In the genomic region with DNA sequence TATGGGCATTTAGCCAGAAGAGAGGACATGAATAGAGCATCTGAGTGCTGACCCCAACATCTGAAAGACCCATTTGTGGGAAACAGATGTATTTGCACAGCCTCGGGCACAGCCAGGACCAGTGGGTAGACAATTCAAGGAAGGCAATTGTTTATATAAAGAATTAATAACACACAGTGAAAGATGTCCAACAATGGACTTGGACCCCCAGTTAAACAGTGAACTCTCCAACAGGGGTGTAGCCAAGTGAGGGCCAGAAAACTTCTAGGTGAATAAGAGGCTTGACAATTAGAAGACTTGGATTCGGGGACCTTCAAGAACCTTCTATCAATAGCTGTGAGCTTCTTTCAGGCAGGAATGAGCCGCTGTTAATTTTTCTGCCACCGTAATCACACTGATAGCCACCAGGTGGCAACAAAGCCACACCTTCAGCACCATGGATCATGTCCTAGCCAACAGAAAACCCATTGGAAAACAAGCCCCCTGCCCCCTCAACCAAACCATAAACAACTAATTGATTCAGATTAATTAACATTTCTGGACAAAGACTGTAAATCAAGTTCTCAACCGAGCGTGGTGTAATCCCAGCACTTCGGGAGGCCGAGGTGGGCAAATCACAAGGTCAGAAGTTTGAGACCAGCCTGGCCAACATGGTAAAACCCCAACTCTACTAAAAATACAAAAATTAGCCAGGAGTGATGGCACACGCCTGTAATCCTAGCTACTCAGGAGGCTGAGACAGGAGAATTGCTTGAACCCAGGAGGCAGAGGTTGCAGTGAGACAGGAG, we compare ENCODE assay signal across 1 cellular context.
TF ChIP-seq lines count a peak whose summit lies in the region.

No MANE protein-coding gene starts in this region.

TF ChIP-seq in HepG2, 621 proteins besides CTCF, POLR2A, EP300 and RAD21 (continued from another document and continues in another):
- TF ChIP-seq, protein P1, sequence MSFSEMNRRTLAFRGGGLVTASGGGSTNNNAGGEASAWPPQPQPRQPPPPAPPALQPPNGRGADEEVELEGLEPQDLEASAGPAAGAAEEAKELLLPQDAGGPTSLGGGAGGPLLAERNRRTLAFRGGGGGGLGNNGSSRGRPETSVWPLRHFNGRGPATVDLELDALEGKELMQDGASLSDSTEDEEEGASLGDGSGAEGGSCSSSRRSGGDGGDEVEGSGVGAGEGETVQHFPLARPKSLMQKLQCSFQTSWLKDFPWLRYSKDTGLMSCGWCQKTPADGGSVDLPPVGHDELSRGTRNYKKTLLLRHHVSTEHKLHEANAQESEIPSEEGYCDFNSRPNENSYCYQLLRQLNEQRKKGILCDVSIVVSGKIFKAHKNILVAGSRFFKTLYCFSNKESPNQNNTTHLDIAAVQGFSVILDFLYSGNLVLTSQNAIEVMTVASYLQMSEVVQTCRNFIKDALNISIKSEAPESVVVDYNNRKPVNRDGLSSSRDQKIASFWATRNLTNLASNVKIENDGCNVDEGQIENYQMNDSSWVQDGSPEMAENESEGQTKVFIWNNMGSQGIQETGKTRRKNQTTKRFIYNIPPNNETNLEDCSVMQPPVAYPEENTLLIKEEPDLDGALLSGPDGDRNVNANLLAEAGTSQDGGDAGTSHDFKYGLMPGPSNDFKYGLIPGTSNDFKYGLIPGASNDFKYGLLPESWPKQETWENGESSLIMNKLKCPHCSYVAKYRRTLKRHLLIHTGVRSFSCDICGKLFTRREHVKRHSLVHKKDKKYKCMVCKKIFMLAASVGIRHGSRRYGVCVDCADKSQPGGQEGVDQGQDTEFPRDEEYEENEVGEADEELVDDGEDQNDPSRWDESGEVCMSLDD (CRISPR knock-in tag; IDR thresholded peaks at IDR 0.05; ENCODE audit: borderline replicate concordance) = no peak
- TF ChIP-seq, protein P2, sequence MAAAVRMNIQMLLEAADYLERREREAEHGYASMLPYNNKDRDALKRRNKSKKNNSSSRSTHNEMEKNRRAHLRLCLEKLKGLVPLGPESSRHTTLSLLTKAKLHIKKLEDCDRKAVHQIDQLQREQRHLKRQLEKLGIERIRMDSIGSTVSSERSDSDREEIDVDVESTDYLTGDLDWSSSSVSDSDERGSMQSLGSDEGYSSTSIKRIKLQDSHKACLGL (CRISPR knock-in tag; IDR thresholded peaks at IDR 0.05) = no peak
- no peak for TF ChIP-seq SIX4 (CRISPR knock-in tag; IDR thresholded peaks at IDR 0.05)
- TF ChIP-seq ZNF747 (CRISPR knock-in tag; IDR thresholded peaks at IDR 0.05; ENCODE audit: borderline replicate concordance) = no peak
- no peak for TF ChIP-seq MNT (IDR thresholded peaks at IDR 0.05)
- TF ChIP-seq, protein P3, sequence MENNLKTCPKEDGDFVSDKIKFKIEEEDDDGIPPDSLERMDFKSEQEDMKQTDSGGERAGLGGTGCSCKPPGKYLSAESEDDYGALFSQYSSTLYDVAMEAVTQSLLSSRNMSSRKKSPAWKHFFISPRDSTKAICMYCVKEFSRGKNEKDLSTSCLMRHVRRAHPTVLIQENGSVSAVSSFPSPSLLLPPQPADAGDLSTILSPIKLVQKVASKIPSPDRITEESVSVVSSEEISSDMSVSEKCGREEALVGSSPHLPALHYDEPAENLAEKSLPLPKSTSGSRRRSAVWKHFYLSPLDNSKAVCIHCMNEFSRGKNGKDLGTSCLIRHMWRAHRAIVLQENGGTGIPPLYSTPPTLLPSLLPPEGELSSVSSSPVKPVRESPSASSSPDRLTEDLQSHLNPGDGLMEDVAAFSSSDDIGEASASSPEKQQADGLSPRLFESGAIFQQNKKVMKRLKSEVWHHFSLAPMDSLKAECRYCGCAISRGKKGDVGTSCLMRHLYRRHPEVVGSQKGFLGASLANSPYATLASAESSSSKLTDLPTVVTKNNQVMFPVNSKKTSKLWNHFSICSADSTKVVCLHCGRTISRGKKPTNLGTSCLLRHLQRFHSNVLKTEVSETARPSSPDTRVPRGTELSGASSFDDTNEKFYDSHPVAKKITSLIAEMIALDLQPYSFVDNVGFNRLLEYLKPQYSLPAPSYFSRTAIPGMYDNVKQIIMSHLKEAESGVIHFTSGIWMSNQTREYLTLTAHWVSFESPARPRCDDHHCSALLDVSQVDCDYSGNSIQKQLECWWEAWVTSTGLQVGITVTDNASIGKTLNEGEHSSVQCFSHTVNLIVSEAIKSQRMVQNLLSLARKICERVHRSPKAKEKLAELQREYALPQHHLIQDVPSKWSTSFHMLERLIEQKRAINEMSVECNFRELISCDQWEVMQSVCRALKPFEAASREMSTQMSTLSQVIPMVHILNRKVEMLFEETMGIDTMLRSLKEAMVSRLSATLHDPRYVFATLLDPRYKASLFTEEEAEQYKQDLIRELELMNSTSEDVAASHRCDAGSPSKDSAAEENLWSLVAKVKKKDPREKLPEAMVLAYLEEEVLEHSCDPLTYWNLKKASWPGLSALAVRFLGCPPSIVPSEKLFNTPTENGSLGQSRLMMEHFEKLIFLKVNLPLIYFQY (CRISPR knock-in tag; IDR thresholded peaks at IDR 0.05; ENCODE audit: borderline replicate concordance) = peak; percentile 57; the same call in 1 of the 2 replicates
- TF ChIP-seq ZNF263 (CRISPR knock-in tag; IDR thresholded peaks at IDR 0.05) = no peak
- no peak for TF ChIP-seq ZNF616 (CRISPR knock-in tag; IDR thresholded peaks at IDR 0.05; ENCODE audit: low read depth)
- TF ChIP-seq, protein P4, sequence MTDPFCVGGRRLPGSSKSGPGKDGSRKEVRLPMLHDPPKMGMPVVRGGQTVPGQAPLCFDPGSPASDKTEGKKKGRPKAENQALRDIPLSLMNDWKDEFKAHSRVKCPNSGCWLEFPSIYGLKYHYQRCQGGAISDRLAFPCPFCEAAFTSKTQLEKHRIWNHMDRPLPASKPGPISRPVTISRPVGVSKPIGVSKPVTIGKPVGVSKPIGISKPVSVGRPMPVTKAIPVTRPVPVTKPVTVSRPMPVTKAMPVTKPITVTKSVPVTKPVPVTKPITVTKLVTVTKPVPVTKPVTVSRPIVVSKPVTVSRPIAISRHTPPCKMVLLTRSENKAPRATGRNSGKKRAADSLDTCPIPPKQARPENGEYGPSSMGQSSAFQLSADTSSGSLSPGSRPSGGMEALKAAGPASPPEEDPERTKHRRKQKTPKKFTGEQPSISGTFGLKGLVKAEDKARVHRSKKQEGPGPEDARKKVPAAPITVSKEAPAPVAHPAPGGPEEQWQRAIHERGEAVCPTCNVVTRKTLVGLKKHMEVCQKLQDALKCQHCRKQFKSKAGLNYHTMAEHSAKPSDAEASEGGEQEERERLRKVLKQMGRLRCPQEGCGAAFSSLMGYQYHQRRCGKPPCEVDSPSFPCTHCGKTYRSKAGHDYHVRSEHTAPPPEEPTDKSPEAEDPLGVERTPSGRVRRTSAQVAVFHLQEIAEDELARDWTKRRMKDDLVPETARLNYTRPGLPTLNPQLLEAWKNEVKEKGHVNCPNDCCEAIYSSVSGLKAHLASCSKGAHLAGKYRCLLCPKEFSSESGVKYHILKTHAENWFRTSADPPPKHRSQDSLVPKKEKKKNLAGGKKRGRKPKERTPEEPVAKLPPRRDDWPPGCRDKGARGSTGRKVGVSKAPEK (CRISPR knock-in tag; IDR thresholded peaks at IDR 0.05; ENCODE audit: borderline replicate concordance) = no peak
- no peak for TF ChIP-seq CENPBD1 (CRISPR knock-in tag; IDR thresholded peaks at IDR 0.05; ENCODE audit: borderline replicate concordance, low read depth)
- TF ChIP-seq ZNF451 (CRISPR knock-in tag; IDR thresholded peaks at IDR 0.05) = no peak
- TF ChIP-seq, protein P5, sequence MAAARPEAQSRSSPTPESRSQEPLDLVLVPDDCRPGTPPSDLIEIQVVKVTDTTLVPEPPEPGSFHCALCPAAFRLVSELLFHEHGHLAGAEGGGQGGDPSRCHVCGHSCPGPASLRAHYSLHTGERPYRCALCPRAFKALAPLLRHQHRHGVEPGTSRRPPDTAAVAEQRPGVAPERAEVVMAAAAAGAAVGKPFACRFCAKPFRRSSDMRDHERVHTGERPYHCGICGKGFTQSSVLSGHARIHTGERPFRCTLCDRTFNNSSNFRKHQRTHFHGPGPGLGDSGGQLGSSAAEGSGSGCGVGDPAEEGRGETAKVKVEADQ (CRISPR knock-in tag; IDR thresholded peaks at IDR 0.05; ENCODE audit: borderline replicate concordance) = 0 out of 2 replicates have a peak, but pooled peaks have one; percentile 17
- no peak for TF ChIP-seq ZNF773 (CRISPR knock-in tag; IDR thresholded peaks at IDR 0.05; ENCODE audit: borderline replicate concordance)
- TF ChIP-seq HMG20A (CRISPR knock-in tag; IDR thresholded peaks at IDR 0.05; ENCODE audit: borderline replicate concordance) = no peak
- TF ChIP-seq, protein P6, sequence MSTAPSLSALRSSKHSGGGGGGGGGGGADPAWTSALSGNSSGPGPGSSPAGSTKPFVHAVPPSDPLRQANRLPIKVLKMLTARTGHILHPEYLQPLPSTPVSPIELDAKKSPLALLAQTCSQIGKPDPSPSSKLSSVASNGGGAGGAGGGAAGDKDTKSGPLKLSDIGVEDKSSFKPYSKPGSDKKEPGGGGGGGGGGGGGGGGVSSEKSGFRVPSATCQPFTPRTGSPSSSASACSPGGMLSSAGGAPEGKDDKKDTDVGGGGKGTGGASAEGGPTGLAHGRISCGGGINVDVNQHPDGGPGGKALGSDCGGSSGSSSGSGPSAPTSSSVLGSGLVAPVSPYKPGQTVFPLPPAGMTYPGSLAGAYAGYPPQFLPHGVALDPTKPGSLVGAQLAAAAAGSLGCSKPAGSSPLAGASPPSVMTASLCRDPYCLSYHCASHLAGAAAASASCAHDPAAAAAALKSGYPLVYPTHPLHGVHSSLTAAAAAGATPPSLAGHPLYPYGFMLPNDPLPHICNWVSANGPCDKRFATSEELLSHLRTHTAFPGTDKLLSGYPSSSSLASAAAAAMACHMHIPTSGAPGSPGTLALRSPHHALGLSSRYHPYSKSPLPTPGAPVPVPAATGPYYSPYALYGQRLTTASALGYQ (CRISPR knock-in tag; IDR thresholded peaks at IDR 0.05) = no peak
- TF ChIP-seq, protein P7, sequence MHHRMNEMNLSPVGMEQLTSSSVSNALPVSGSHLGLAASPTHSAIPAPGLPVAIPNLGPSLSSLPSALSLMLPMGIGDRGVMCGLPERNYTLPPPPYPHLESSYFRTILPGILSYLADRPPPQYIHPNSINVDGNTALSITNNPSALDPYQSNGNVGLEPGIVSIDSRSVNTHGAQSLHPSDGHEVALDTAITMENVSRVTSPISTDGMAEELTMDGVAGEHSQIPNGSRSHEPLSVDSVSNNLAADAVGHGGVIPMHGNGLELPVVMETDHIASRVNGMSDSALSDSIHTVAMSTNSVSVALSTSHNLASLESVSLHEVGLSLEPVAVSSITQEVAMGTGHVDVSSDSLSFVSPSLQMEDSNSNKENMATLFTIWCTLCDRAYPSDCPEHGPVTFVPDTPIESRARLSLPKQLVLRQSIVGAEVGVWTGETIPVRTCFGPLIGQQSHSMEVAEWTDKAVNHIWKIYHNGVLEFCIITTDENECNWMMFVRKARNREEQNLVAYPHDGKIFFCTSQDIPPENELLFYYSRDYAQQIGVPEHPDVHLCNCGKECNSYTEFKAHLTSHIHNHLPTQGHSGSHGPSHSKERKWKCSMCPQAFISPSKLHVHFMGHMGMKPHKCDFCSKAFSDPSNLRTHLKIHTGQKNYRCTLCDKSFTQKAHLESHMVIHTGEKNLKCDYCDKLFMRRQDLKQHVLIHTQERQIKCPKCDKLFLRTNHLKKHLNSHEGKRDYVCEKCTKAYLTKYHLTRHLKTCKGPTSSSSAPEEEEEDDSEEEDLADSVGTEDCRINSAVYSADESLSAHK (CRISPR knock-in tag; IDR thresholded peaks at IDR 0.05; ENCODE audit: borderline replicate concordance) = no peak
- TF ChIP-seq HNF1A (IDR thresholded peaks at IDR 0.05; ENCODE audit: low read depth) = no peak
- no peak for TF ChIP-seq HNF1A (CRISPR knock-in tag; IDR thresholded peaks at IDR 0.05; ENCODE audit: borderline replicate concordance)
- no peak for TF ChIP-seq AHR (CRISPR knock-in tag; IDR thresholded peaks at IDR 0.05)
- TF ChIP-seq HDAC2 (CRISPR knock-in tag; IDR thresholded peaks at IDR 0.05) = peak; percentile 48; the same call in 1 of the 2 replicates
- TF ChIP-seq PAWR (CRISPR knock-in tag; IDR thresholded peaks at IDR 0.05; ENCODE audit: borderline replicate concordance) = no peak
- TF ChIP-seq TOE1 (CRISPR knock-in tag; IDR thresholded peaks at IDR 0.05) = no peak
- peak; percentile 41; the same call in 1 of the 2 replicates for TF ChIP-seq NR2F6 (IDR thresholded peaks at IDR 0.05)
- peak; percentile 63 for TF ChIP-seq NR2F6 (CRISPR knock-in tag; IDR thresholded peaks at IDR 0.05)
- TF ChIP-seq ISL2 (CRISPR knock-in tag; IDR thresholded peaks at IDR 0.05) = 0 out of 2 replicates have a peak, but pooled peaks have one; percentile 22
- no peak for TF ChIP-seq ATF7 (IDR thresholded peaks at IDR 0.05)
- no peak for TF ChIP-seq ATF7 (CRISPR knock-in tag; IDR thresholded peaks at IDR 0.05)
- no peak for TF ChIP-seq ETV6 (CRISPR knock-in tag; conservative IDR thresholded peaks at IDR 0.05)
- TF ChIP-seq ZKSCAN8 (CRISPR knock-in tag; IDR thresholded peaks at IDR 0.05; ENCODE audit: borderline replicate concordance) = peak; percentile 19; the same call in 1 of the 2 replicates
